Comparison of ENCODE assay signal across 13 cellular contexts in the genomic region with DNA sequence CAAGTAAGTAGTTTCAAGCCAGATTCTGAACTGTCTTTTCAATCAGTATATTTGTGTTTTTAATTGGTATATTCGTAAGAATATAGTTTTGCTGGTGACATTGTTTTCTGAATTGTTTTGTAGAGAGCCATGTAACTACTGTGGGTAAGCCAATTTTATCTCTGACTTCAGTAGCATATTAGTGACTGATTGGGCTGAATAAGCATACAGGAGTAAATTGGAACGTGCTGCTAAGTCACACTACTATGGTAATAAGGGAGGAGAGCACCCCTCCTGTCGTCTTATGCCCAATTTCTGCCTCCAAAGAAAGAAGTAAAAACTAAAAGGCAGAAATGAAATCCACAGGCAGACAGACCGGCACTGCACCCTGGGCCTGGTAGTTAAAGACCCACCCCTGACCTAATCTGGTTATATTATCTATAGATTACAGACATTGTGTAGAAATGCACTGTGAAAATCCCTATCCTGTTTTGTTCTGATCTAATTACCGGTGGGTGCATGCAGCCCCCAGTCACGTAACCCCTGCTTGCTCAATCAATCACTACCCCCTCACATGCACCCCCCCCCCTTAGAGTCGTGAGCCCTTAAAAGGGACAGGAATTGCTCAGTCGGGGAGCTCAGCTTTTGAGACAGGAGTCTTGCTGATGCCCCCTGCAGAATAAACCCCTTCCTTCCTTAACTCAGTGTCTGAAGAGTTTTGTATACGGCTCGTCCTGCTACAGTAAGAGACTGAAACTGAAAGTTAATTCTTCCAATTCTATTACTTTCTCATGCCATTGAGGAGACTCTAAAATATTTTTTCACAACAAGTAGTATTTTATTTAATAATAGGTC.
A peak's percentile ranks its signal among the peaks of the same experiment; 100 is the strongest.
DNase-seq lines count a peak whose midpoint lies in the region; ATAC-seq and TF ChIP-seq lines count a peak whose summit lies in the region.
"Had no signal": no experiment of that assay in that cellular context is flagged by ENCODE, and none has a peak within 500 bp of the region (broad histone marks: within the 10 kb centered on the region; RNA-seq: fewer than 3 reads in every experiment).

No MANE protein-coding gene starts in this region.

- H3K27ac ChIP-seq in breast epithelium = no peak overlapping the region
- no peak overlapping the region for H3K27ac ChIP-seq in mammary epithelial cell (ENCODE audit: insufficient read depth, low read depth, low read length)
- H3K27ac ChIP-seq in esophagus muscularis mucosa (replicated peaks in 1 of 4) = no peak overlapping the region
- H3K27ac ChIP-seq: pancreas had no signal

- H4K20me1 ChIP-seq in mammary epithelial cell (ENCODE audit: insufficient read depth, low read length) = no peaks in the 10 kb centered on the region

- dilution Hi-C loops in mammary epithelial cell (cut with HindIII; ENCODE audit: low sequenced_read_pairs) = no loop called here

- WGBS in mammary epithelial cell (ENCODE audit: low coverage, missing lambda C conversion rate) = 73% methylated on average over 5 of the region's 10 CpGs
- 71% methylated on average over 10 of the region's 10 CpGs for WGBS in esophagus muscularis mucosa

- H3K4me3 ChIP-seq in breast epithelium (peak overlapping the region in 2 of 3 donors; percentile 11 to 43), mammary epithelial cell (replicated peaks in 1 of 3; ENCODE audit: insufficient read depth in 1 of 3, low read depth in 2 of 3, low read length in 3 of 3) (no peak overlapping the region), esophagus muscularis mucosa (peak overlapping the region in 3 of 4 donors; percentile 7 to 15 (median 8))
- H3K4me3 ChIP-seq: pancreas had no signal

- H2AFZ ChIP-seq in mammary epithelial cell (ENCODE audit: low read depth, low read length) = no peak overlapping the region

- no TSS peak for BruUV-seq in mammary epithelial cell (replicated peaks; lab: Mats Ljungman, UMichigan)

- H3K36me3 ChIP-seq in breast epithelium (no peaks in the 10 kb centered on the region), mammary epithelial cell (ENCODE audit: insufficient read depth, low read length) (no peaks in the 10 kb centered on the region), esophagus muscularis mucosa (no peaks in the 10 kb centered on the region)
- H3K36me3 ChIP-seq: pancreas had no signal

- H3K9ac ChIP-seq in mammary epithelial cell (ENCODE audit: insufficient read depth, low read length) = no peak overlapping the region

- TF ChIP-seq CTCF in breast epithelium (IDR thresholded peaks at IDR 0.05) (no peak), mammary epithelial cell (conservative IDR thresholded peaks at IDR 0.05 in 1 of 2, IDR thresholded peaks at IDR 0.05 in 1 of 2; ENCODE audit: extremely low read depth in 1 of 2, insufficient read depth in 1 of 2, low read depth in 1 of 2, low read length in 2 of 2) (no peak), esophagus muscularis mucosa (IDR thresholded peaks at IDR 0.05) (no peak)

- CTCF ChIA-PET in mammary epithelial cell (lab: Charles Lee; ENCODE audit: low non-redundant PET) = no interaction called here

- H3K79me2 ChIP-seq in mammary epithelial cell (ENCODE audit: insufficient read depth, low read length) = no peaks in the 10 kb centered on the region

- H3K27me3 ChIP-seq in breast epithelium = no peaks in the 10 kb centered on the region
- peaks cover 3% of the 10 kb centered on the region for H3K27me3 ChIP-seq in mammary epithelial cell (ENCODE audit: insufficient read depth, low read length)
- H3K27me3 ChIP-seq in esophagus muscularis mucosa = no peaks in the 10 kb centered on the region
- H3K27me3 ChIP-seq: pancreas had no signal

- in situ Hi-C loops in mammary epithelial cell (cut with MboI; ENCODE audit: low sequenced_read_pairs in 2 of 2) = no loop called here

- no peak for DNase-seq in breast epithelium (ENCODE audit: low spot score in 2 of 2)
- DNase-seq in mammary epithelial cell = no peak
- DNase-seq in MV-4-11 (lab: John Stamatoyannopoulos, UW) = peak; percentile 15
- no peak for DNase-seq in esophagus muscularis mucosa (ENCODE audit: extremely low spot score)
- no peak for DNase-seq in Right ventricle myocardium superior
- DNase-seq in DMS153 treated with DMSO at 0.1 percent for 48 hours (lab: John Stamatoyannopoulos, UW; ENCODE audit: unreplicated experiment) = no peak
- DNase-seq: activated T-cell treated with anti-CD3 and anti-CD28 coated beads, Interleukin-2, amount 50 U/mL, for 24 hours; AML-193; central memory CD4-positive, alpha-beta T cell; NCI-H524 treated with DMSO at 0.1 percent for 48 hours; pancreas had no signal

- H3K4me2 ChIP-seq in mammary epithelial cell (ENCODE audit: insufficient read depth, low read depth, low read length) = no peak overlapping the region

- TF ChIP-seq POLR2A in breast epithelium (IDR thresholded peaks at IDR 0.05) = no peak
- TF ChIP-seq POLR2A in esophagus muscularis mucosa (IDR thresholded peaks at IDR 0.05; ENCODE audit: low read depth) = no peak

- intact Hi-C loops in breast epithelium (cut with DNase I; ENCODE audit: low total_unique reads) (no loop called here), mammary epithelial cell (cut with micrococcal nuclease) (no loop called here), esophagus muscularis mucosa (cut with DNase I) (no loop called here), Right ventricle myocardium superior (cut with DNase I) (no loop called here)

- H3K4me1 ChIP-seq in breast epithelium = no peaks in the 10 kb centered on the region
- no peaks in the 10 kb centered on the region for H3K4me1 ChIP-seq in mammary epithelial cell (ENCODE audit: insufficient read depth, low read length)
- H3K4me1 ChIP-seq in esophagus muscularis mucosa = no peaks in the 10 kb centered on the region
- H3K4me1 ChIP-seq: pancreas had no signal

- no peak for TF ChIP-seq EP300 in esophagus muscularis mucosa (IDR thresholded peaks at IDR 0.05)

- no peak for ATAC-seq in GM18907 (IDR thresholded peaks at IDR 0.05; ENCODE audit: unreplicated experiment)
- ATAC-seq in Right ventricle myocardium superior (ENCODE audit: poor library complexity) = no peak
- ATAC-seq in HG03039 (IDR thresholded peaks at IDR 0.05; ENCODE audit: unreplicated experiment) = no peak
- ATAC-seq: pancreas had no signal

- no peaks in the 10 kb centered on the region for H3K9me3 ChIP-seq in breast epithelium
- H3K9me3 ChIP-seq in mammary epithelial cell (replicated peaks; ENCODE audit: insufficient read depth, low read length) = no peaks in the 10 kb centered on the region
- H3K9me3 ChIP-seq in esophagus muscularis mucosa = no peaks in the 10 kb centered on the region
- H3K9me3 ChIP-seq: pancreas had no signal

Comparison
In these comparisons a context has a peak if more than half of its experiments do, and no peak if none do; other contexts are left out.
1. H3K4me3 ChIP-seq: peak in breast epithelium (2 of 3) and esophagus muscularis mucosa (3 of 4); none in mammary epithelial cell (0 of 3).